In the genomic region with DNA sequence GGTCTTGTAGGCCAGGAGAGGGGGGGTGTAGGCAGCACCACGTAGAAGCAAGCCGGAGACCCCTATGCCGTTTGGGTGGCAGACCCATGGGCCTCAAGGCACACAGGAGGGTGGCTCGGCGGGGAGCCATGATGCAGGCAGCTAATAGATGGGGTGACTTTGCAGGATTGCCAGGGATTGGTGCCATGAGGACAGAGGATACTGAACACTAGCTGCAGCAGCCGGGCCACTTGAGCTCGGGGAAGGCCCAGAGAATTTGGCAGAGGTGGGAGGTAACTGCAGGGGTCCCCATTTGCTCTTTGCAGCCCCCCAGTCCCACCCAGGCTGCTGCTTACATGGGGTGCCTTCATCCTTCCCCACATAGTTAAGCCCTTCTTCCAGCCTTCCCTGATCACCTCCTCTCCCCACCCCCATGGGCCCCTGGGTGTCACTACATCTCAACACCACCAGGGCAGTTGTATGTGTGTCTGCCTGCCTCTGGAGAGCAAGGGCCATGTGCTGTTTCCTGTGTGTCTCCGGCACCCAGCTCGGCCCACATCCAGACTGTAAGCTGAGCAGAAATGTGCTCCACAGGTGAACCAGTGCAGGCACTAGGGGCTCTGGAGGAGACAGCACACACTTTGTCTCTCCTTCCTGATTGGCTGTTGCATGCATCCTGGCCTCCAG, we compare ENCODE assay signal across 8 cellular contexts. TPM values are rescaled to one million over a fixed set of nuclear protein-coding genes. Genes with fewer than 3 reads are reported as not detected.
DNase-seq lines count a peak whose midpoint lies in the region; ATAC-seq lines count a peak whose summit lies in the region.

No MANE protein-coding gene starts in this region.

- no peaks in the 10 kb centered on the region for H3K36me3 Mint-ChIP-seq in activated naive CD4-positive, alpha-beta T cell treated with anti-CD3 and anti-CD28 coated beads for 36 hours (ENCODE audit: low read depth)
- H3K36me3 Mint-ChIP-seq in T-cell: no peaks in the 10 kb centered on the region

- peak in 2 of 4 experiments; percentile 39 to 53 for ATAC-seq in T-cell (replicated peaks in 1 of 4)
- no peak for ATAC-seq in HG03039 (IDR thresholded peaks at IDR 0.05; ENCODE audit: unreplicated experiment)
- ATAC-seq in HG02973 (IDR thresholded peaks at IDR 0.05; ENCODE audit: unreplicated experiment): no peak

- POLR2A ChIA-PET in T-cell (lab: Charles Lee): no interaction called here

- peak; percentile 43 for DNase-seq in activated naive CD4-positive, alpha-beta T cell treated with anti-CD3 and anti-CD28 coated beads for 36 hours
- no peak for DNase-seq in activated naive CD4-positive, alpha-beta T cell treated with Interleukin-2 at 50 U/mL for 16 hours
- peak in 20 of 34 experiments; percentile 13 to 63 (median 42) for DNase-seq in T-cell
- peak in 23 of 42 donors; percentile 25 to 75 (median 50) for DNase-seq in head of caudate nucleus
- DNase-seq in substantia nigra (lab: John Stamatoyannopoulos, UW): peak in 25 of 49 donors; percentile 12 to 67 (median 38)
- no peak for DNase-seq in stimulated activated CD4-positive, alpha-beta T cell treated with anti-CD3 and anti-CD28 coated beads, Interleukin-4, amount 100 ng/mL, for 1 hour

- CTCF ChIA-PET in activated naive CD4-positive, alpha-beta T cell treated with anti-CD3 and anti-CD28 coated beads for 36 hours (lab: Charles Lee): interaction anchor here (0.6 to 1.5 kb wide), 7 partner anchors 21 to 309 kb away, joined by 3 to 4 read pairs (median 3); no protein-coding TSS in a partner anchor
- CTCF ChIA-PET in T-cell (lab: Charles Lee): no interaction called here

- H3K27me3 Mint-ChIP-seq in activated naive CD4-positive, alpha-beta T cell treated with anti-CD3 and anti-CD28 coated beads for 36 hours (ENCODE audit: low read depth): peaks cover 2% of the 10 kb centered on the region
- H3K27me3 Mint-ChIP-seq in T-cell: peaks cover 0 to 3% of the 10 kb centered on the region in 2 donors

- H3K9me3 Mint-ChIP-seq in activated naive CD4-positive, alpha-beta T cell treated with anti-CD3 and anti-CD28 coated beads for 36 hours: no peaks in the 10 kb centered on the region
- no peaks in the 10 kb centered on the region for H3K9me3 Mint-ChIP-seq in T-cell

- no peak overlapping the region for H3K4me3 Mint-ChIP-seq in activated naive CD4-positive, alpha-beta T cell treated with anti-CD3 and anti-CD28 coated beads for 36 hours
- peak overlapping the region; percentile 55 to 91 (median 70) for H3K4me3 Mint-ChIP-seq in T-cell

- intact Hi-C loops in activated naive CD4-positive, alpha-beta T cell treated with anti-CD3 and anti-CD28 coated beads for 36 hours (cut with micrococcal nuclease): loop anchor here (2.0 kb wide), 1 partner anchor 102 kb away; no protein-coding TSS in a partner anchor
- intact Hi-C loops in head of caudate nucleus (cut with DNase I): loop anchor here (5.0 to 10.0 kb wide), 2 partner anchors 42 to 100 kb away; partner anchors contain the start of gene RAI1

- no peak overlapping the region for H3K27ac Mint-ChIP-seq in activated naive CD4-positive, alpha-beta T cell treated with anti-CD3 and anti-CD28 coated beads for 36 hours
- H3K27ac Mint-ChIP-seq in T-cell: peak overlapping the region in 1 of 2 donors; percentile 75

- peak overlapping the region; percentile 95 for H3K27ac ChIP-seq in substantia nigra (ENCODE audit: low read depth, low read length, poor library complexity, severe bottlenecking)

- H3K4me1 Mint-ChIP-seq in activated naive CD4-positive, alpha-beta T cell treated with anti-CD3 and anti-CD28 coated beads for 36 hours (ENCODE audit: low read depth): peaks cover 21% of the 10 kb centered on the region
- H3K4me1 Mint-ChIP-seq in T-cell: peaks cover 25 to 29% (median 27%) of the 10 kb centered on the region in 3 donors

RNA-seq across cellular contexts. Expression of gene SREBF1, which starts 52.1 kb away (rescaled TPM):
- total RNA-seq in activated naive CD4-positive, alpha-beta T cell treated with anti-CD3 and anti-CD28 coated beads for 36 hours: 10 to 100 TPM; 79.3 to 84.9 TPM
- 100 to 1,000 TPM in 2 of 5 donors, 10 to 100 TPM in 3; 24.6 to 279 (median 38.9) TPM for total RNA-seq in T-cell

Comparison
In these comparisons a context has a peak if more than half of its experiments do, and no peak if none do; other contexts are left out.
1. DNase-seq: peak in activated naive CD4-positive, alpha-beta T cell treated with anti-CD3 and anti-CD28 coated beads for 36 hours (single experiment), T-cell (20 of 34), head of caudate nucleus (23 of 42) and substantia nigra (25 of 49); none in activated naive CD4-positive, alpha-beta T cell treated with Interleukin-2 at 50 U/mL for 16 hours (single experiment) and stimulated activated CD4-positive, alpha-beta T cell treated with anti-CD3 and anti-CD28 coated beads, Interleukin-4, amount 100 ng/mL, for 1 hour (single experiment).